Comparison of ENCODE assay signal across 1 cellular context in the genomic region with DNA sequence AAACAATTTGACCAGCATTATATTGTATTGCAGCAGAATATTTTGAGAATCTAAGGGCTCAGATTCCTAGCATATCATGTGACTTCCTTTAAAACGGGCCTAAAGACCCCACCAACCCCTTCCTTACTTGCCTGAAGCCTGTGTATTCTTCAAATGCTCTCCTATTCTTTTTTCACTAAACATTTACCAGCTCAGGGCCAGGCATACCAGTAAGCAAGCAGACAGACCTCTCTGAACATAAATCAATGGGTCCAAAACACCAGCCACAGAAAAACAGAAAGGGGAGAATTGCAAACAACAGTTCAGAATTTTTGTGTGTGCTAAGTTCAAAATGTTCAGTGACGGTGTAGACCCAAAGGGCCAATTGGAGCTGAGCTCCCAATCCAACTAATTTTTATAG.
A peak's percentile ranks its signal among the peaks of the same experiment; 100 is the strongest.
TF ChIP-seq lines count a peak whose summit lies in the region.

No MANE protein-coding gene starts in this region.

TF ChIP-seq in HepG2, 621 proteins besides CTCF, POLR2A, EP300 and RAD21 (continues in another document):
- TF ChIP-seq ZBTB7B (CRISPR knock-in tag; IDR thresholded peaks at IDR 0.05) (0 out of 2 replicates have a peak, but pooled peaks have one; percentile 29), SOX6 (IDR thresholded peaks at IDR 0.05) (no peak), SOX6 (CRISPR knock-in tag; IDR thresholded peaks at IDR 0.05) (peak; percentile 85), ISX (CRISPR knock-in tag; conservative IDR thresholded peaks at IDR 0.05) (no peak), ZNF331 (CRISPR knock-in tag; IDR thresholded peaks at IDR 0.05) (peak; percentile 25; the same call in 1 of the 2 replicates), TEAD3 (CRISPR knock-in tag; optimal IDR thresholded peaks at IDR 0.05; ENCODE audit: borderline replicate concordance) (peak; percentile 72), SNAPC2 (CRISPR knock-in tag; IDR thresholded peaks at IDR 0.05) (0 out of 2 replicates have a peak, but pooled peaks have one; percentile 23), EED (CRISPR knock-in tag; IDR thresholded peaks at IDR 0.05) (no peak), KLF15 (CRISPR knock-in tag; IDR thresholded peaks at IDR 0.05; ENCODE audit: borderline replicate concordance) (no peak), ZNF558 (CRISPR knock-in tag; IDR thresholded peaks at IDR 0.05; ENCODE audit: borderline replicate concordance) (no peak), HCFC1 (IDR thresholded peaks at IDR 0.05; ENCODE audit: low read depth, low read length) (no peak), BORCS8-MEF2B (CRISPR knock-in tag; IDR thresholded peaks at IDR 0.05) (no peak), ZNF124 (CRISPR knock-in tag; IDR thresholded peaks at IDR 0.05) (no peak), NCOA5 (CRISPR knock-in tag; IDR thresholded peaks at IDR 0.05) (no peak), ZNF382 (CRISPR knock-in tag; IDR thresholded peaks at IDR 0.05; ENCODE audit: borderline replicate concordance) (no peak), PPARG (CRISPR knock-in tag; conservative IDR thresholded peaks at IDR 0.05) (peak; percentile 51), ARNT2 (CRISPR knock-in tag; IDR thresholded peaks at IDR 0.05; ENCODE audit: low read depth) (no peak), BCL6 (CRISPR knock-in tag; IDR thresholded peaks at IDR 0.05) (peak; percentile 40; the same call in 1 of the 2 replicates), MIER2 (CRISPR knock-in tag; IDR thresholded peaks at IDR 0.05) (no peak), FOXM1 (CRISPR knock-in tag; IDR thresholded peaks at IDR 0.05) (no peak), JDP2 (CRISPR knock-in tag; IDR thresholded peaks at IDR 0.05; ENCODE audit: borderline replicate concordance) (no peak), NONO (IDR thresholded peaks at IDR 0.05) (no peak), NONO (CRISPR knock-in tag; conservative IDR thresholded peaks at IDR 0.05) (no peak), MXI1 (IDR thresholded peaks at IDR 0.05; ENCODE audit: borderline replicate concordance, low read depth, low read length) (no peak), XBP1 (CRISPR knock-in tag; IDR thresholded peaks at IDR 0.05) (no peak), NCOA2 (CRISPR knock-in tag; IDR thresholded peaks at IDR 0.05) (0 out of 2 replicates have a peak, but pooled peaks have one; percentile 25), CREB1 (IDR thresholded peaks at IDR 0.05) (no peak), CREB1 (CRISPR knock-in tag; IDR thresholded peaks at IDR 0.05) (peak; percentile 50; the same call in 1 of the 2 replicates), KDM1A (CRISPR knock-in tag; IDR thresholded peaks at IDR 0.05) (no peak), CC2D1A (CRISPR knock-in tag; IDR thresholded peaks at IDR 0.05) (no peak), FOXA3 (CRISPR knock-in tag; IDR thresholded peaks at IDR 0.05) (peak; percentile 18; the same call in 1 of the 2 replicates), PHF8 (CRISPR knock-in tag; IDR thresholded peaks at IDR 0.05) (no peak), ZNF773 (CRISPR knock-in tag; IDR thresholded peaks at IDR 0.05; ENCODE audit: borderline replicate concordance) (no peak), SALL1 (CRISPR knock-in tag; IDR thresholded peaks at IDR 0.05) (peak; percentile 48; the same call in 1 of the 2 replicates), MEF2D (CRISPR knock-in tag; IDR thresholded peaks at IDR 0.05) (no peak), KAT7 (CRISPR knock-in tag; IDR thresholded peaks at IDR 0.05; ENCODE audit: borderline replicate concordance) (no peak), GATAD2A (CRISPR knock-in tag; IDR thresholded peaks at IDR 0.05) (peak; percentile 68)
- TF ChIP-seq, protein P1, sequence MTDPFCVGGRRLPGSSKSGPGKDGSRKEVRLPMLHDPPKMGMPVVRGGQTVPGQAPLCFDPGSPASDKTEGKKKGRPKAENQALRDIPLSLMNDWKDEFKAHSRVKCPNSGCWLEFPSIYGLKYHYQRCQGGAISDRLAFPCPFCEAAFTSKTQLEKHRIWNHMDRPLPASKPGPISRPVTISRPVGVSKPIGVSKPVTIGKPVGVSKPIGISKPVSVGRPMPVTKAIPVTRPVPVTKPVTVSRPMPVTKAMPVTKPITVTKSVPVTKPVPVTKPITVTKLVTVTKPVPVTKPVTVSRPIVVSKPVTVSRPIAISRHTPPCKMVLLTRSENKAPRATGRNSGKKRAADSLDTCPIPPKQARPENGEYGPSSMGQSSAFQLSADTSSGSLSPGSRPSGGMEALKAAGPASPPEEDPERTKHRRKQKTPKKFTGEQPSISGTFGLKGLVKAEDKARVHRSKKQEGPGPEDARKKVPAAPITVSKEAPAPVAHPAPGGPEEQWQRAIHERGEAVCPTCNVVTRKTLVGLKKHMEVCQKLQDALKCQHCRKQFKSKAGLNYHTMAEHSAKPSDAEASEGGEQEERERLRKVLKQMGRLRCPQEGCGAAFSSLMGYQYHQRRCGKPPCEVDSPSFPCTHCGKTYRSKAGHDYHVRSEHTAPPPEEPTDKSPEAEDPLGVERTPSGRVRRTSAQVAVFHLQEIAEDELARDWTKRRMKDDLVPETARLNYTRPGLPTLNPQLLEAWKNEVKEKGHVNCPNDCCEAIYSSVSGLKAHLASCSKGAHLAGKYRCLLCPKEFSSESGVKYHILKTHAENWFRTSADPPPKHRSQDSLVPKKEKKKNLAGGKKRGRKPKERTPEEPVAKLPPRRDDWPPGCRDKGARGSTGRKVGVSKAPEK (CRISPR knock-in tag; IDR thresholded peaks at IDR 0.05; ENCODE audit: borderline replicate concordance): no peak
- TF ChIP-seq, protein P2, sequence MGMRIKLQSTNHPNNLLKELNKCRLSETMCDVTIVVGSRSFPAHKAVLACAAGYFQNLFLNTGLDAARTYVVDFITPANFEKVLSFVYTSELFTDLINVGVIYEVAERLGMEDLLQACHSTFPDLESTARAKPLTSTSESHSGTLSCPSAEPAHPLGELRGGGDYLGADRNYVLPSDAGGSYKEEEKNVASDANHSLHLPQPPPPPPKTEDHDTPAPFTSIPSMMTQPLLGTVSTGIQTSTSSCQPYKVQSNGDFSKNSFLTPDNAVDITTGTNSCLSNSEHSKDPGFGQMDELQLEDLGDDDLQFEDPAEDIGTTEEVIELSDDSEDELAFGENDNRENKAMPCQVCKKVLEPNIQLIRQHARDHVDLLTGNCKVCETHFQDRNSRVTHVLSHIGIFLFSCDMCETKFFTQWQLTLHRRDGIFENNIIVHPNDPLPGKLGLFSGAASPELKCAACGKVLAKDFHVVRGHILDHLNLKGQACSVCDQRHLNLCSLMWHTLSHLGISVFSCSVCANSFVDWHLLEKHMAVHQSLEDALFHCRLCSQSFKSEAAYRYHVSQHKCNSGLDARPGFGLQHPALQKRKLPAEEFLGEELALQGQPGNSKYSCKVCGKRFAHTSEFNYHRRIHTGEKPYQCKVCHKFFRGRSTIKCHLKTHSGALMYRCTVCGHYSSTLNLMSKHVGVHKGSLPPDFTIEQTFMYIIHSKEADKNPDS (CRISPR knock-in tag; IDR thresholded peaks at IDR 0.05): no peak
- TF ChIP-seq, protein P3, sequence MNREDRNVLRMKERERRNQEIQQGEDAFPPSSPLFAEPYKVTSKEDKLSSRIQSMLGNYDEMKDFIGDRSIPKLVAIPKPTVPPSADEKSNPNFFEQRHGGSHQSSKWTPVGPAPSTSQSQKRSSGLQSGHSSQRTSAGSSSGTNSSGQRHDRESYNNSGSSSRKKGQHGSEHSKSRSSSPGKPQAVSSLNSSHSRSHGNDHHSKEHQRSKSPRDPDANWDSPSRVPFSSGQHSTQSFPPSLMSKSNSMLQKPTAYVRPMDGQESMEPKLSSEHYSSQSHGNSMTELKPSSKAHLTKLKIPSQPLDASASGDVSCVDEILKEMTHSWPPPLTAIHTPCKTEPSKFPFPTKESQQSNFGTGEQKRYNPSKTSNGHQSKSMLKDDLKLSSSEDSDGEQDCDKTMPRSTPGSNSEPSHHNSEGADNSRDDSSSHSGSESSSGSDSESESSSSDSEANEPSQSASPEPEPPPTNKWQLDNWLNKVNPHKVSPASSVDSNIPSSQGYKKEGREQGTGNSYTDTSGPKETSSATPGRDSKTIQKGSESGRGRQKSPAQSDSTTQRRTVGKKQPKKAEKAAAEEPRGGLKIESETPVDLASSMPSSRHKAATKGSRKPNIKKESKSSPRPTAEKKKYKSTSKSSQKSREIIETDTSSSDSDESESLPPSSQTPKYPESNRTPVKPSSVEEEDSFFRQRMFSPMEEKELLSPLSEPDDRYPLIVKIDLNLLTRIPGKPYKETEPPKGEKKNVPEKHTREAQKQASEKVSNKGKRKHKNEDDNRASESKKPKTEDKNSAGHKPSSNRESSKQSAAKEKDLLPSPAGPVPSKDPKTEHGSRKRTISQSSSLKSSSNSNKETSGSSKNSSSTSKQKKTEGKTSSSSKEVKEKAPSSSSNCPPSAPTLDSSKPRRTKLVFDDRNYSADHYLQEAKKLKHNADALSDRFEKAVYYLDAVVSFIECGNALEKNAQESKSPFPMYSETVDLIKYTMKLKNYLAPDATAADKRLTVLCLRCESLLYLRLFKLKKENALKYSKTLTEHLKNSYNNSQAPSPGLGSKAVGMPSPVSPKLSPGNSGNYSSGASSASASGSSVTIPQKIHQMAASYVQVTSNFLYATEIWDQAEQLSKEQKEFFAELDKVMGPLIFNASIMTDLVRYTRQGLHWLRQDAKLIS (CRISPR knock-in tag; IDR thresholded peaks at IDR 0.05): no peak
- TF ChIP-seq, protein P4, sequence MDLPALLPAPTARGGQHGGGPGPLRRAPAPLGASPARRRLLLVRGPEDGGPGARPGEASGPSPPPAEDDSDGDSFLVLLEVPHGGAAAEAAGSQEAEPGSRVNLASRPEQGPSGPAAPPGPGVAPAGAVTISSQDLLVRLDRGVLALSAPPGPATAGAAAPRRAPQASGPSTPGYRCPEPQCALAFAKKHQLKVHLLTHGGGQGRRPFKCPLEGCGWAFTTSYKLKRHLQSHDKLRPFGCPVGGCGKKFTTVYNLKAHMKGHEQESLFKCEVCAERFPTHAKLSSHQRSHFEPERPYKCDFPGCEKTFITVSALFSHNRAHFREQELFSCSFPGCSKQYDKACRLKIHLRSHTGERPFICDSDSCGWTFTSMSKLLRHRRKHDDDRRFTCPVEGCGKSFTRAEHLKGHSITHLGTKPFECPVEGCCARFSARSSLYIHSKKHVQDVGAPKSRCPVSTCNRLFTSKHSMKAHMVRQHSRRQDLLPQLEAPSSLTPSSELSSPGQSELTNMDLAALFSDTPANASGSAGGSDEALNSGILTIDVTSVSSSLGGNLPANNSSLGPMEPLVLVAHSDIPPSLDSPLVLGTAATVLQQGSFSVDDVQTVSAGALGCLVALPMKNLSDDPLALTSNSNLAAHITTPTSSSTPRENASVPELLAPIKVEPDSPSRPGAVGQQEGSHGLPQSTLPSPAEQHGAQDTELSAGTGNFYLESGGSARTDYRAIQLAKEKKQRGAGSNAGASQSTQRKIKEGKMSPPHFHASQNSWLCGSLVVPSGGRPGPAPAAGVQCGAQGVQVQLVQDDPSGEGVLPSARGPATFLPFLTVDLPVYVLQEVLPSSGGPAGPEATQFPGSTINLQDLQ (CRISPR knock-in tag; IDR thresholded peaks at IDR 0.05): no peak
- TF ChIP-seq, protein P5, sequence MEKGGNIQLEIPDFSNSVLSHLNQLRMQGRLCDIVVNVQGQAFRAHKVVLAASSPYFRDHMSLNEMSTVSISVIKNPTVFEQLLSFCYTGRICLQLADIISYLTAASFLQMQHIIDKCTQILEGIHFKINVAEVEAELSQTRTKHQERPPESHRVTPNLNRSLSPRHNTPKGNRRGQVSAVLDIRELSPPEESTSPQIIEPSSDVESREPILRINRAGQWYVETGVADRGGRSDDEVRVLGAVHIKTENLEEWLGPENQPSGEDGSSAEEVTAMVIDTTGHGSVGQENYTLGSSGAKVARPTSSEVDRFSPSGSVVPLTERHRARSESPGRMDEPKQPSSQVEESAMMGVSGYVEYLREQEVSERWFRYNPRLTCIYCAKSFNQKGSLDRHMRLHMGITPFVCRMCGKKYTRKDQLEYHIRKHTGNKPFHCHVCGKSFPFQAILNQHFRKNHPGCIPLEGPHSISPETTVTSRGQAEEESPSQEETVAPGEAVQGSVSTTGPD (CRISPR knock-in tag; IDR thresholded peaks at IDR 0.05): no peak
- TF ChIP-seq, protein P6, sequence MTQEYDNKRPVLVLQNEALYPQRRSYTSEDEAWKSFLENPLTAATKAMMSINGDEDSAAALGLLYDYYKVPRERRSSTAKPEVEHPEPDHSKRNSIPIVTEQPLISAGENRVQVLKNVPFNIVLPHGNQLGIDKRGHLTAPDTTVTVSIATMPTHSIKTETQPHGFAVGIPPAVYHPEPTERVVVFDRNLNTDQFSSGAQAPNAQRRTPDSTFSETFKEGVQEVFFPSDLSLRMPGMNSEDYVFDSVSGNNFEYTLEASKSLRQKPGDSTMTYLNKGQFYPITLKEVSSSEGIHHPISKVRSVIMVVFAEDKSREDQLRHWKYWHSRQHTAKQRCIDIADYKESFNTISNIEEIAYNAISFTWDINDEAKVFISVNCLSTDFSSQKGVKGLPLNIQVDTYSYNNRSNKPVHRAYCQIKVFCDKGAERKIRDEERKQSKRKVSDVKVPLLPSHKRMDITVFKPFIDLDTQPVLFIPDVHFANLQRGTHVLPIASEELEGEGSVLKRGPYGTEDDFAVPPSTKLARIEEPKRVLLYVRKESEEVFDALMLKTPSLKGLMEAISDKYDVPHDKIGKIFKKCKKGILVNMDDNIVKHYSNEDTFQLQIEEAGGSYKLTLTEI (CRISPR knock-in tag; conservative IDR thresholded peaks at IDR 0.05): no peak
- TF ChIP-seq, protein P7, sequence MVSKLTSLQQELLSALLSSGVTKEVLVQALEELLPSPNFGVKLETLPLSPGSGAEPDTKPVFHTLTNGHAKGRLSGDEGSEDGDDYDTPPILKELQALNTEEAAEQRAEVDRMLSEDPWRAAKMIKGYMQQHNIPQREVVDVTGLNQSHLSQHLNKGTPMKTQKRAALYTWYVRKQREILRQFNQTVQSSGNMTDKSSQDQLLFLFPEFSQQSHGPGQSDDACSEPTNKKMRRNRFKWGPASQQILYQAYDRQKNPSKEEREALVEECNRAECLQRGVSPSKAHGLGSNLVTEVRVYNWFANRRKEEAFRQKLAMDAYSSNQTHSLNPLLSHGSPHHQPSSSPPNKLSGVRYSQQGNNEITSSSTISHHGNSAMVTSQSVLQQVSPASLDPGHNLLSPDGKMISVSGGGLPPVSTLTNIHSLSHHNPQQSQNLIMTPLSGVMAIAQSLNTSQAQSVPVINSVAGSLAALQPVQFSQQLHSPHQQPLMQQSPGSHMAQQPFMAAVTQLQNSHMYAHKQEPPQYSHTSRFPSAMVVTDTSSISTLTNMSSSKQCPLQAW (CRISPR knock-in tag; IDR thresholded peaks at IDR 0.05): peak; percentile 57; the same call in 1 of the 2 replicates
- TF ChIP-seq, protein P8, sequence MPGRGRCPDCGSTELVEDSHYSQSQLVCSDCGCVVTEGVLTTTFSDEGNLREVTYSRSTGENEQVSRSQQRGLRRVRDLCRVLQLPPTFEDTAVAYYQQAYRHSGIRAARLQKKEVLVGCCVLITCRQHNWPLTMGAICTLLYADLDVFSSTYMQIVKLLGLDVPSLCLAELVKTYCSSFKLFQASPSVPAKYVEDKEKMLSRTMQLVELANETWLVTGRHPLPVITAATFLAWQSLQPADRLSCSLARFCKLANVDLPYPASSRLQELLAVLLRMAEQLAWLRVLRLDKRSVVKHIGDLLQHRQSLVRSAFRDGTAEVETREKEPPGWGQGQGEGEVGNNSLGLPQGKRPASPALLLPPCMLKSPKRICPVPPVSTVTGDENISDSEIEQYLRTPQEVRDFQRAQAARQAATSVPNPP (CRISPR knock-in tag; IDR thresholded peaks at IDR 0.05): no peak
- TF ChIP-seq, protein P9, sequence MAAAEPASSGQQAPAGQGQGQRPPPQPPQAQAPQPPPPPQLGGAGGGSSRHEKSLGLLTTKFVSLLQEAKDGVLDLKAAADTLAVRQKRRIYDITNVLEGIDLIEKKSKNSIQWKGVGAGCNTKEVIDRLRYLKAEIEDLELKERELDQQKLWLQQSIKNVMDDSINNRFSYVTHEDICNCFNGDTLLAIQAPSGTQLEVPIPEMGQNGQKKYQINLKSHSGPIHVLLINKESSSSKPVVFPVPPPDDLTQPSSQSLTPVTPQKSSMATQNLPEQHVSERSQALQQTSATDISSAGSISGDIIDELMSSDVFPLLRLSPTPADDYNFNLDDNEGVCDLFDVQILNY (CRISPR knock-in tag; conservative IDR thresholded peaks at IDR 0.05): no peak
